17 cellular contexts compared by ENCODE assay signal in genomic region chr22:49765091-49765771, GRCh38.
DNase-seq lines count a peak whose midpoint lies in the region; ATAC-seq, FAIRE-seq and TF ChIP-seq lines count a peak whose summit lies in the region.
"Had no signal": no experiment of that assay in that cellular context is flagged by ENCODE, and none has a peak within 500 bp of the region (broad histone marks: within the 10 kb centered on the region; RNA-seq: fewer than 3 reads in every experiment).

No MANE protein-coding gene starts in this region.

- no peak overlapping the region for H2BK5ac ChIP-seq in trophoblast cell (ENCODE audit: low read depth, low read length, poor library complexity)

- no peak overlapping the region for H2BK12ac ChIP-seq in trophoblast cell (ENCODE audit: low read length)

- no peak overlapping the region for H3K18ac ChIP-seq in trophoblast cell (ENCODE audit: low read length)

- H3K4ac ChIP-seq in trophoblast cell (ENCODE audit: low read depth, low read length): no peak overlapping the region

- H4K8ac ChIP-seq in trophoblast cell (ENCODE audit: low read depth, low read length): no peak overlapping the region

- DNase-seq in NCI-H2171 treated with DMSO at 0.1 percent for 48 hours (lab: John Stamatoyannopoulos, UW) (peak; percentile 31), NCI-H2171 (lab: John Stamatoyannopoulos, UW) (no peak), chondrocyte (ENCODE audit: low spot score) (peak; percentile 82), pancreas (peak in 4 of 6 donors; percentile 8 to 54 (median 26)), OCI-M1 (lab: John Stamatoyannopoulos, UW) (no peak), trophoblast cell (no peak), NCI-H226 (no peak)
- DNase-seq: activated CD8-positive, alpha-beta T cell treated with anti-CD3 and anti-CD28 coated beads, Interleukin-2, amount 10 ng/mL, durations not matched to agents 7 days and 5 days; body of pancreas; dermis blood vessel endothelial cell; substantia nigra; T1000 had no signal

- no peak overlapping the region for H3K27ac Mint-ChIP-seq in chondrocyte (ENCODE audit: unreplicated experiment)
- H3K27ac Mint-ChIP-seq: activated CD8-positive, alpha-beta T cell treated with anti-CD3 and anti-CD28 coated beads, Interleukin-2, amount 10 ng/mL, durations not matched to agents 7 days and 5 days had no signal

- no peak for TF ChIP-seq CTCF in chondrocyte (IDR thresholded peaks at IDR 0.05)
- TF ChIP-seq CTCF in pancreas (IDR thresholded peaks at IDR 0.05): no peak

- no peak overlapping the region for H2BK120ac ChIP-seq in trophoblast cell (ENCODE audit: insufficient read depth, low read length, poor library complexity)

- H3K27me3 Mint-ChIP-seq in chondrocyte (ENCODE audit: low read depth): no peaks in the 10 kb centered on the region

- H3K9me3 ChIP-seq in BLaER1 treated with 17β-estradiol and CSF1 and Interleukin-3, amounts not matched to agents 10 nM and 100 nM (replicated peaks in 1 of 11): peaks cover 8 to 19% (median 14%) of the 10 kb centered on the region in 11 experiments; a peak in 21 of 22 replicates
- H3K9me3 ChIP-seq in pancreas (no peaks in the 10 kb centered on the region), trophoblast cell (ENCODE audit: insufficient read depth, low read depth, low read length) (peaks cover 7% of the 10 kb centered on the region)
- H3K9me3 ChIP-seq: body of pancreas, prostate gland had no signal

- FAIRE-seq in pancreas (lab: Jason Lieb, UNC): no peak
- FAIRE-seq: keratinocyte had no signal

- peak overlapping the region in 1 of 11 experiments; percentile 44; a peak in 1 of 22 replicates for H3K9ac ChIP-seq in BLaER1 treated with 17β-estradiol and CSF1 and Interleukin-3, amounts not matched to agents 10 nM and 100 nM
- no peak overlapping the region for H3K9ac ChIP-seq in trophoblast cell (ENCODE audit: low read length)
- H3K9ac ChIP-seq: KMS-11 had no signal

- H3K79me2 ChIP-seq in trophoblast cell (ENCODE audit: control insufficient read depth, insufficient read depth, low read length, poor library complexity): peaks cover 4% of the 10 kb centered on the region

- no peak overlapping the region for H3K14ac ChIP-seq in trophoblast cell (ENCODE audit: low read length)

- H3K27me3 ChIP-seq in BLaER1 treated with 17β-estradiol and CSF1 and Interleukin-3, amounts not matched to agents 10 nM and 100 nM: no peaks in the 10 kb centered on the region
- H3K27me3 ChIP-seq in pancreas: no peaks in the 10 kb centered on the region
- H3K27me3 ChIP-seq in trophoblast cell (ENCODE audit: insufficient read depth, low read length): no peaks in the 10 kb centered on the region
- H3K27me3 ChIP-seq: body of pancreas, SJCRH30 had no signal

- H3K23ac ChIP-seq in trophoblast cell (ENCODE audit: low read length): no peak overlapping the region

- no peak overlapping the region for H3K4me3 Mint-ChIP-seq in chondrocyte (ENCODE audit: unreplicated experiment)
- H3K4me3 Mint-ChIP-seq: activated CD8-positive, alpha-beta T cell treated with anti-CD3 and anti-CD28 coated beads, Interleukin-2, amount 10 ng/mL, durations not matched to agents 7 days and 5 days had no signal

- peaks cover 23 to 90% (median 86%) of the 10 kb centered on the region in 10 experiments for H3K4me1 ChIP-seq in BLaER1 treated with 17β-estradiol and CSF1 and Interleukin-3, amounts not matched to agents 10 nM and 100 nM
- H3K4me1 ChIP-seq in pancreas (no peaks in the 10 kb centered on the region), trophoblast cell (ENCODE audit: control insufficient read depth in 1 of 2, insufficient read depth in 2 of 2, low read length in 2 of 2) (peaks cover 8 to 14% of the 10 kb centered on the region in 2 experiments)
- H3K4me1 ChIP-seq: body of pancreas, prostate gland had no signal

- intact Hi-C loops in pancreas (cut with DNase I): loop anchor here in 1 of 3 donors (10.0 kb wide), 1 partner anchor 270 kb away; no protein-coding TSS in a partner anchor

- H2AFZ ChIP-seq in trophoblast cell (ENCODE audit: insufficient read depth, low read length, poor library complexity): no peak overlapping the region

- peak overlapping the region in 9 of 11 experiments; percentile 15 to 84 (median 50); a peak in 16 of 22 replicates for H3K4me2 ChIP-seq in BLaER1 treated with 17β-estradiol and CSF1 and Interleukin-3, amounts not matched to agents 10 nM and 100 nM
- H3K4me2 ChIP-seq in trophoblast cell (ENCODE audit: low read length): no peak overlapping the region
- H3K4me2 ChIP-seq: KMS-11 had no signal

- H3K9me3 Mint-ChIP-seq in chondrocyte (ENCODE audit: low read depth): peaks cover 10% of the 10 kb centered on the region

- no peak overlapping the region for H3K4me3 ChIP-seq in BLaER1 treated with 17β-estradiol and CSF1 and Interleukin-3, amounts not matched to agents 10 nM and 100 nM
- H3K4me3 ChIP-seq in pancreas: no peak overlapping the region
- H3K4me3 ChIP-seq in trophoblast cell (ENCODE audit: low read depth, low read length): no peak overlapping the region
- H3K4me3 ChIP-seq: body of pancreas, prostate gland had no signal

- peaks cover 8% of the 10 kb centered on the region for H3K4me1 Mint-ChIP-seq in chondrocyte (ENCODE audit: low read depth)

- WGBS in pancreas, 2 donors: 77 to 88% methylated on average over 17 of the region's 17 CpGs
- WGBS in trophoblast cell (ENCODE audit: extremely low coverage, insufficient coverage, insufficient read length): no CpG with 5 or more reads among the region's 17 CpGs

- no peaks in the 10 kb centered on the region for H3K36me3 ChIP-seq in BLaER1 treated with 17β-estradiol and CSF1 and Interleukin-3, amounts not matched to agents 10 nM and 100 nM
- H3K36me3 ChIP-seq in pancreas (no peaks in the 10 kb centered on the region), trophoblast cell (ENCODE audit: control insufficient read depth in 1 of 2, insufficient read depth in 2 of 2, low read length in 2 of 2) (no peaks in the 10 kb centered on the region)
- H3K36me3 ChIP-seq: prostate gland, SJCRH30 had no signal

- H4K91ac ChIP-seq in trophoblast cell (ENCODE audit: low read depth, low read length): no peak overlapping the region

- peaks cover 0 to 28% (median 13%) of the 10 kb centered on the region in 11 experiments; a peak in 12 of 22 replicates for H4K20me1 ChIP-seq in BLaER1 treated with 17β-estradiol and CSF1 and Interleukin-3, amounts not matched to agents 10 nM and 100 nM

- no peak overlapping the region for H4K12ac ChIP-seq in trophoblast cell (ENCODE audit: low read depth, low read length)

- H3K27ac ChIP-seq in BLaER1 treated with 17β-estradiol and CSF1 and Interleukin-3, amounts not matched to agents 10 nM and 100 nM: peak overlapping the region in 1 of 11 experiments; percentile 22; a peak in 3 of 22 replicates
- H3K27ac ChIP-seq in pancreas: no peak overlapping the region
- H3K27ac ChIP-seq in trophoblast cell (ENCODE audit: low read depth, low read length): no peak overlapping the region
- H3K27ac ChIP-seq: body of pancreas, KMS-11, prostate gland, SJCRH30 had no signal

- no peak overlapping the region for H2AK5ac ChIP-seq in trophoblast cell (ENCODE audit: low read length)

- H3K36me3 Mint-ChIP-seq in chondrocyte (ENCODE audit: low read depth): no peaks in the 10 kb centered on the region

- H3K79me1 ChIP-seq in trophoblast cell (ENCODE audit: low read length): peaks cover 8% of the 10 kb centered on the region

- no peak for ATAC-seq in pancreas
- ATAC-seq: activated CD8-positive, alpha-beta T cell treated with anti-CD3 and anti-CD28 coated beads, Interleukin-2, amount 10 ng/mL, durations not matched to agents 7 days and 5 days; body of pancreas had no signal

Comparison
In these comparisons a context has a peak if more than half of its experiments do, and no peak if none do; other contexts are left out.
1. DNase-seq: peak in NCI-H2171 treated with DMSO at 0.1 percent for 48 hours (single experiment), chondrocyte (single experiment) and pancreas (4 of 6); none in NCI-H2171 (single experiment), OCI-M1 (single experiment), trophoblast cell (0 of 2) and NCI-H226 (single experiment).